35 cellular contexts compared by ENCODE assay signal in the genomic region with DNA sequence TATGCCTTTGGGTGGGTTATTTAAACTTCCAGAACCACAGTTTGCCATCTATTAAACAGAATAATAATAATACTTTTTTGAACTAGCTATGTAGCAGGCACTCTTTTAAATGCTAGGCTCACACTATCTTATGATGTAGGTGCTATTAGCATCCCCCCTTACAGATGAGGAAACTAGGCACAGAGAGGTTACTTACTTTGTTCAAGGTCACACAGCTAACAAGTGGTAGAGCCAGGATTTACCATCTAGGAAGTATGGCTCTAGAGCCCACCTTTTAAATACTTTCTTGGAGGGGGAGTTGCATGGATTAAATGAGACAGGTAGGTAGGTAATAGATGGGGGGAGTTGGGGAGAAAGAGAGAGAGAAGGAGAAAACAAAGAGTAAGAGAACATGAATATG.
"Had no signal": no experiment of that assay in that cellular context is flagged by ENCODE, and none has a peak within 500 bp of the region (broad histone marks: within the 10 kb centered on the region; RNA-seq: fewer than 3 reads in every experiment).

No MANE protein-coding gene starts in this region.

- H3K27ac Mint-ChIP-seq: activated CD4-positive, alpha-beta memory T cell treated with anti-CD3 and anti-CD28 coated beads, Interleukin-2, amount 10 ng/mL, durations not matched to agents 7 days and 5 days; activated CD4-positive, alpha-beta T cell treated with anti-CD3 and anti-CD28 coated beads for 36 hours; activated CD4-positive, alpha-beta T cell treated with anti-CD3 and anti-CD28 coated beads, Interleukin-2, amount 10 ng/mL, durations not matched to agents 7 days and 5 days; activated CD8-positive, alpha-beta memory T cell treated with anti-CD3 and anti-CD28 coated beads, Interleukin-2, amount 10 ng/mL, durations not matched to agents 7 days and 5 days; activated CD8-positive, alpha-beta T cell treated with anti-CD3 and anti-CD28 coated beads, Interleukin-2, amount 10 ng/mL, durations not matched to agents 7 days and 5 days; activated naive CD4-positive, alpha-beta T cell treated with anti-CD3 and anti-CD28 coated beads, Interleukin-2, amount 50 U/mL, for 72 hours; activated naive CD8-positive, alpha-beta T cell treated with anti-CD3 and anti-CD28 coated beads for 36 hours; activated T-cell treated with anti-CD3 and anti-CD28 coated beads, Interleukin-2, amount 50 U/mL, for 24 hours; activated T-helper 2 cell treated with anti-CD3 and anti-CD28 coated beads, Interferon-gamma antibody, Interleukin-2, Interleukin-4, amounts not matched to agents 10 μg/mL and 5 μg/mL and 100 μg/mL, durations not matched to agents 14 hours and 24 hours and 36 hours; T-helper 2 cell treated with Interferon-gamma antibody and Interleukin-4, amounts not matched to agents 5 μg/mL and 100 μg/mL, for 36 hours had no signal

- H3K27me3 Mint-ChIP-seq: activated CD4-positive, alpha-beta memory T cell treated with anti-CD3 and anti-CD28 coated beads, Interleukin-2, amount 10 ng/mL, durations not matched to agents 7 days and 5 days; activated CD4-positive, alpha-beta T cell treated with anti-CD3 and anti-CD28 coated beads for 36 hours; activated CD4-positive, alpha-beta T cell treated with anti-CD3 and anti-CD28 coated beads, Interleukin-2, amount 10 ng/mL, durations not matched to agents 7 days and 5 days; activated CD8-positive, alpha-beta memory T cell treated with anti-CD3 and anti-CD28 coated beads, Interleukin-2, amount 10 ng/mL, durations not matched to agents 7 days and 5 days; activated T-cell treated with anti-CD3 and anti-CD28 coated beads, Interleukin-2, amount 50 U/mL, for 24 hours had no signal

- H3K4me1 Mint-ChIP-seq: activated CD4-positive, alpha-beta memory T cell treated with anti-CD3 and anti-CD28 coated beads, Interleukin-2, amount 10 ng/mL, durations not matched to agents 7 days and 5 days; activated CD4-positive, alpha-beta T cell treated with anti-CD3 and anti-CD28 coated beads for 36 hours; activated CD4-positive, alpha-beta T cell treated with anti-CD3 and anti-CD28 coated beads, Interleukin-2, amount 10 ng/mL, durations not matched to agents 7 days and 5 days; activated CD8-positive, alpha-beta memory T cell treated with anti-CD3 and anti-CD28 coated beads, Interleukin-2, amount 10 ng/mL, durations not matched to agents 7 days and 5 days; activated naive CD8-positive, alpha-beta T cell treated with anti-CD3 and anti-CD28 coated beads for 36 hours had no signal

- H3K36me3 Mint-ChIP-seq: activated CD8-positive, alpha-beta memory T cell treated with anti-CD3 and anti-CD28 coated beads, Interleukin-2, amount 10 ng/mL, durations not matched to agents 7 days and 5 days; activated naive CD4-positive, alpha-beta T cell treated with anti-CD3 and anti-CD28 coated beads, Interleukin-2, amount 50 U/mL, for 72 hours; activated naive CD8-positive, alpha-beta T cell treated with anti-CD3 and anti-CD28 coated beads for 36 hours had no signal

- H3K27ac ChIP-seq: adrenal gland, body of pancreas, brain microvascular endothelial cell, breast epithelium, VCaP had no signal

- ATAC-seq: activated CD4-positive, alpha-beta T cell treated with anti-CD3 and anti-CD28 coated beads for 36 hours; activated CD4-positive, CD25-positive, alpha-beta regulatory T cell treated with anti-CD3 and anti-CD28 coated beads, Interleukin-2, amount 50 U/mL, for 24 hours; activated CD8-positive, alpha-beta memory T cell treated with anti-CD3 and anti-CD28 coated beads, Interleukin-2, amount 10 ng/mL, durations not matched to agents 7 days and 5 days; activated CD8-positive, alpha-beta T cell treated with anti-CD3 and anti-CD28 coated beads, Interleukin-2, amount 10 ng/mL, durations not matched to agents 7 days and 5 days; body of pancreas had no signal

- H3K36me3 ChIP-seq: adrenal gland, brain microvascular endothelial cell, breast epithelium had no signal

- H3K27me3 ChIP-seq: adrenal gland, body of pancreas, brain microvascular endothelial cell, breast epithelium had no signal

- H3K4me3 Mint-ChIP-seq: activated CD4-positive, alpha-beta memory T cell treated with anti-CD3 and anti-CD28 coated beads, Interleukin-2, amount 10 ng/mL, durations not matched to agents 7 days and 5 days; activated CD4-positive, alpha-beta T cell treated with anti-CD3 and anti-CD28 coated beads for 36 hours; activated CD4-positive, alpha-beta T cell treated with anti-CD3 and anti-CD28 coated beads, Interleukin-2, amount 10 ng/mL, durations not matched to agents 7 days and 5 days; activated CD8-positive, alpha-beta memory T cell treated with anti-CD3 and anti-CD28 coated beads, Interleukin-2, amount 10 ng/mL, durations not matched to agents 7 days and 5 days; activated CD8-positive, alpha-beta T cell treated with anti-CD3 and anti-CD28 coated beads, Interleukin-2, amount 10 ng/mL, durations not matched to agents 7 days and 5 days; activated naive CD8-positive, alpha-beta T cell treated with anti-CD3 and anti-CD28 coated beads for 36 hours; activated T-cell treated with anti-CD3 and anti-CD28 coated beads, Interleukin-2, amount 50 U/mL, for 24 hours; T-helper 2 cell treated with Interferon-gamma antibody and Interleukin-4, amounts not matched to agents 5 μg/mL and 100 μg/mL, for 36 hours had no signal

- FAIRE-seq: astrocyte, colon, TTC549 had no signal

- H3K9me3 ChIP-seq: adrenal gland, body of pancreas, breast epithelium had no signal

- H3K4me3 ChIP-seq: adrenal gland, body of pancreas, breast epithelium had no signal

- H3K4me1 ChIP-seq: breast epithelium had no signal

- DNase-seq: activated CD4-positive, alpha-beta memory T cell treated with anti-CD3 and anti-CD28 coated beads, Interleukin-2, amount 10 ng/mL, durations not matched to agents 7 days and 5 days; activated CD4-positive, alpha-beta T cell treated with anti-CD3 and anti-CD28 coated beads for 1 hour; activated CD4-positive, alpha-beta T cell treated with anti-CD3 and anti-CD28 coated beads for 36 hours; activated CD4-positive, alpha-beta T cell treated with anti-CD3 and anti-CD28 coated beads for 48 hours; activated CD4-positive, alpha-beta T cell treated with anti-CD3 and anti-CD28 coated beads, Interleukin-2, amount 10 ng/mL, durations not matched to agents 7 days and 5 days; activated CD4-positive, alpha-beta T cell treated with anti-CD3 and anti-CD28 coated beads, Interleukin-2, amount 50 U/mL, for 48 hours; activated CD4-positive, CD25-positive, alpha-beta regulatory T cell; activated CD8-positive, alpha-beta memory T cell treated with anti-CD3 and anti-CD28 coated beads for 24 hours; activated CD8-positive, alpha-beta memory T cell treated with anti-CD3 and anti-CD28 coated beads, Interleukin-2, amount 10 ng/mL, durations not matched to agents 7 days and 5 days; activated CD8-positive, alpha-beta memory T cell treated with anti-CD3 and anti-CD28 coated beads, Interleukin-2, amount 50 U/mL, for 48 hours; activated CD8-positive, alpha-beta T cell treated with anti-CD3 and anti-CD28 coated beads, Interleukin-2, amount 10 ng/mL, durations not matched to agents 7 days and 5 days; activated effector memory CD4-positive, alpha-beta T cell treated with Interleukin-2 at 50 U/mL for 16 hours; activated gamma-delta T cell; activated naive CD4-positive, alpha-beta T cell treated with anti-CD3 and anti-CD28 coated beads, Interleukin-2, amount 50 U/mL, for 16 hours; activated naive CD4-positive, alpha-beta T cell treated with Interleukin-2 at 50 U/mL for 16 hours; activated naive CD8-positive, alpha-beta T cell treated with anti-CD3 and anti-CD28 coated beads for 36 hours; activated T-cell treated with anti-CD3 and anti-CD28 coated beads, Interleukin-2, amount 50 U/mL, for 24 hours; activated T-cell treated with anti-CD3 and anti-CD28 coated beads, Interleukin-2, amount 50 U/mL, for 48 hours; adrenal gland; amniotic stem cell; aorta; body of pancreas; brain microvascular endothelial cell; central memory CD4-positive, alpha-beta T cell; T-helper 2 cell; T-helper 9 cell had no signal

- H3K9me3 Mint-ChIP-seq: activated CD4-positive, alpha-beta memory T cell treated with anti-CD3 and anti-CD28 coated beads, Interleukin-2, amount 10 ng/mL, durations not matched to agents 7 days and 5 days; activated CD4-positive, alpha-beta T cell treated with anti-CD3 and anti-CD28 coated beads, Interleukin-2, amount 10 ng/mL, durations not matched to agents 7 days and 5 days; activated naive CD8-positive, alpha-beta T cell treated with anti-CD3 and anti-CD28 coated beads for 36 hours; activated T-cell treated with anti-CD3 and anti-CD28 coated beads, Interleukin-2, amount 50 U/mL, for 24 hours; activated T-helper 2 cell treated with anti-CD3 and anti-CD28 coated beads, Interferon-gamma antibody, Interleukin-2, Interleukin-4, amounts not matched to agents 10 μg/mL and 5 μg/mL and 100 μg/mL, durations not matched to agents 14 hours and 24 hours and 36 hours; T-helper 2 cell treated with Interferon-gamma antibody and Interleukin-4, amounts not matched to agents 5 μg/mL and 100 μg/mL, for 36 hours had no signal
